In the genomic region with DNA sequence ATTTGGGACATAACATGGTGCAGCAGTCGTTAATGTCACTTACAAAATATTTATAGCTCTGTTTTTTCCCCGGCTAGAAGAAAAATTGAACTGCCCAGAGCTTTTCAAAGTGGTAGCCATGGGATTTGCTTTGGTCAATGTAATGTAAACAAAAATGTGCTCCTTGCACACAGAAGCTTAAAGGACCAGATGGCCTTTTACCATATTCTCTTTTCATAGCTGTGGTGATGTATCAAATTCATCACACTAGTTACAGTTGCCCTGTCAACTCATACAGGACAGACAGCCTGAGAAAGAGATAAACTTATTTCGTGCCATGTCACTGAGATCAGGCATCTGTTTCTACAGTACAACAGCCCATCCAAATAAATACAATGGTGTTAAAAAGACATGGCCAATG, we compare ENCODE assay signal across 20 cellular contexts.
A peak's percentile ranks its signal among the peaks of the same experiment; 100 is the strongest.
DNase-seq lines count a peak whose midpoint lies in the region; TF ChIP-seq lines count a peak whose summit lies in the region.
"Had no signal": no experiment of that assay in that cellular context is flagged by ENCODE, and none has a peak within 500 bp of the region (broad histone marks: within the 10 kb centered on the region; RNA-seq: fewer than 3 reads in every experiment).

No MANE protein-coding gene starts in this region.

- DNase-seq in DMS 273 treated with DMSO at 0.1 percent for 48 hours (lab: John Stamatoyannopoulos, UW) (peak; percentile 71), NCI-H774 (lab: John Stamatoyannopoulos, UW) (peak; percentile 32), left kidney (ENCODE audit: low read depth, low spot score) (peak; percentile 15), AG08395 (ENCODE audit: low spot score) (no peak), HEK293T (ENCODE audit: extremely low spot score) (no peak)
- DNase-seq in activated naive CD4-positive, alpha-beta T cell (lab: John Stamatoyannopoulos, UW): no peak
- DNase-seq: AML-193, GF-D8, H9, Kasumi-1, MM.1S, NCI-H1105, NCI-H187, NCI-H2107, NCI-H345, Peyer's patch, T-helper 1 cell, T-helper 9 cell had no signal

- peaks cover 19% of the 10 kb centered on the region for H3K4me1 ChIP-seq in HUES48 (ENCODE audit: control insufficient read depth, insufficient read depth, low read length)
- H3K4me1 ChIP-seq: Peyer's patch had no signal

- POLR2A ChIA-PET in HEK293T (lab: Yijun Ruan, JAX): no interaction called here

- H3K27me3 ChIP-seq in HUES48 (ENCODE audit: control insufficient read depth, insufficient read depth, low read length): no peaks in the 10 kb centered on the region
- H3K27me3 ChIP-seq: Peyer's patch had no signal

- H3K27ac ChIP-seq in HUES48 (ENCODE audit: low read depth, low read length): peak overlapping the region; percentile 41
- H3K27ac ChIP-seq: C4-2B, Peyer's patch had no signal

- H3K4me3 ChIP-seq in HUES48 (ENCODE audit: low read depth, low read length): no peak overlapping the region
- H3K4me3 ChIP-seq: Peyer's patch had no signal

- no peaks in the 10 kb centered on the region for H3K9me3 ChIP-seq in HUES48 (ENCODE audit: control insufficient read depth, insufficient read depth, low read length)
- H3K9me3 ChIP-seq: Peyer's patch had no signal

- no peak overlapping the region for H3K9ac ChIP-seq in HUES48 (ENCODE audit: low read depth, low read length)

- CTCF ChIA-PET in HEK293T (lab: Yijun Ruan, JAX): no interaction called here

- H3K36me3 ChIP-seq in HUES48 (ENCODE audit: control insufficient read depth, insufficient read depth, low read length): no peaks in the 10 kb centered on the region
- H3K36me3 ChIP-seq: Peyer's patch had no signal

TF ChIP-seq in HEK293T, 16 proteins besides CTCF, POLR2A, EP300 and RAD21:
- TF ChIP-seq FOXA1 (IDR thresholded peaks at IDR 0.05) (no peak), BHLHE40 (IDR thresholded peaks at IDR 0.05; ENCODE audit: borderline replicate concordance) (no peak), CTBP1 (IDR thresholded peaks at IDR 0.05; ENCODE audit: borderline replicate concordance) (no peak), FOXK2 (IDR thresholded peaks at IDR 0.05) (no peak), L3MBTL2 (conservative IDR thresholded peaks at IDR 0.05) (no peak), TARDBP (IDR thresholded peaks at IDR 0.05) (no peak), LEF1 (IDR thresholded peaks at IDR 0.05; ENCODE audit: borderline replicate concordance) (no peak), ELF4 (IDR thresholded peaks at IDR 0.05) (no peak), NFRKB (IDR thresholded peaks at IDR 0.05) (no peak), SP1 (IDR thresholded peaks at IDR 0.05) (no peak), HDGF (IDR thresholded peaks at IDR 0.05; ENCODE audit: borderline replicate concordance) (no peak), SUZ12 (IDR thresholded peaks at IDR 0.05) (no peak), ARNT (IDR thresholded peaks at IDR 0.05) (no peak)
- TF ChIP-seq, protein P1, sequence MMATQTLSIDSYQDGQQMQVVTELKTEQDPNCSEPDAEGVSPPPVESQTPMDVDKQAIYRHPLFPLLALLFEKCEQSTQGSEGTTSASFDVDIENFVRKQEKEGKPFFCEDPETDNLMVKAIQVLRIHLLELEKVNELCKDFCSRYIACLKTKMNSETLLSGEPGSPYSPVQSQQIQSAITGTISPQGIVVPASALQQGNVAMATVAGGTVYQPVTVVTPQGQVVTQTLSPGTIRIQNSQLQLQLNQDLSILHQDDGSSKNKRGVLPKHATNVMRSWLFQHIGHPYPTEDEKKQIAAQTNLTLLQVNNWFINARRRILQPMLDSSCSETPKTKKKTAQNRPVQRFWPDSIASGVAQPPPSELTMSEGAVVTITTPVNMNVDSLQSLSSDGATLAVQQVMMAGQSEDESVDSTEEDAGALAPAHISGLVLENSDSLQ (IDR thresholded peaks at IDR 0.05): no peak
TF ChIP-seq in HEK293T: peak in this region for 0.

Comparison
In these comparisons a context has a peak if more than half of its experiments do, and no peak if none do; other contexts are left out.
1. DNase-seq: peak in DMS 273 treated with DMSO at 0.1 percent for 48 hours (single experiment), NCI-H774 (single experiment) and left kidney (single experiment); none in AG08395 (single experiment), activated naive CD4-positive, alpha-beta T cell (0 of 4) and HEK293T (single experiment).